ENCODE assay signal across 1 cellular context in genomic region chr19:39445258-39446071, GRCh38.
TF ChIP-seq lines count a peak whose summit lies in the region.

Gene SUPT5H (plus strand): TSS chr19:39445582. CDS start chr19:39445891, 309 bp downstream.

TF ChIP-seq in GM12878, 131 proteins besides CTCF, POLR2A, EP300 and RAD21 (continued from another document and continues in another):
- TF ChIP-seq ZBTB11 (CRISPR knock-in tag; IDR thresholded peaks at IDR 0.05) (no peak), TBL1XR1 (IDR thresholded peaks at IDR 0.05; ENCODE audit: low read depth, low read length) (no peak), ZBTB33 (IDR thresholded peaks at IDR 0.05) (no peak), NR2F1 (conservative IDR thresholded peaks at IDR 0.05) (peak; percentile 61; the same call in 1 of the 2 replicates), ATF2 (IDR thresholded peaks at IDR 0.05; ENCODE audit: low read length) (no peak; the same call in 1 of the 2 replicates), YY1 (IDR thresholded peaks at IDR 0.05; ENCODE audit: low read depth, low read length) (peak; percentile 99), PKNOX1 (IDR thresholded peaks at IDR 0.05) (peak; percentile 86), LARP7 (IDR thresholded peaks at IDR 0.05) (peak; percentile 81), MAX (IDR thresholded peaks at IDR 0.05; ENCODE audit: low read depth, low read length) (peak; percentile 84), BCL3 (IDR thresholded peaks at IDR 0.05; ENCODE audit: borderline replicate concordance, insufficient read depth, low read depth, low read length, poor library complexity, severe bottlenecking) (no peak), MTA2 (IDR thresholded peaks at IDR 0.05; ENCODE audit: low read depth) (peak; percentile 39; the same call in 1 of the 2 replicates), HDAC6 (IDR thresholded peaks at IDR 0.05; ENCODE audit: unreplicated experiment) (no peak), CUX1 (IDR thresholded peaks at IDR 0.05; ENCODE audit: insufficient replicate concordance, low read depth, low read length) (no peak), ZNF274 (IDR thresholded peaks at IDR 0.05; ENCODE audit: insufficient read depth, insufficient read length) (no peak), ZNF687 (IDR thresholded peaks at IDR 0.05) (peak; percentile 73), ZNF217 (IDR thresholded peaks at IDR 0.05) (no peak), PML (IDR thresholded peaks at IDR 0.05; ENCODE audit: low read length) (peak; percentile 82), NBN (IDR thresholded peaks at IDR 0.05) (peak; percentile 89), NR2C1 (IDR thresholded peaks at IDR 0.05) (peak; percentile 95), CBFB (IDR thresholded peaks at IDR 0.05; ENCODE audit: low read depth) (peak; percentile 98), MXI1 (IDR thresholded peaks at IDR 0.05; ENCODE audit: low read depth, low read length) (peak; percentile 95), MLLT1 (IDR thresholded peaks at IDR 0.05) (peak; percentile 80; the same call in 1 of the 2 replicates), SKIL (IDR thresholded peaks at IDR 0.05; ENCODE audit: low read depth, poor library complexity, severe bottlenecking) (peak; percentile 15), HCFC1 (IDR thresholded peaks at IDR 0.05; ENCODE audit: low read length) (peak; percentile 89), STAT1 (conservative IDR thresholded peaks at IDR 0.05) (0 out of 2 replicates have a peak, but pooled peaks have one; percentile 53), SIX5 (IDR thresholded peaks at IDR 0.05; ENCODE audit: low read depth, low read length, severe bottlenecking) (peak; percentile 75), BCL11A (IDR thresholded peaks at IDR 0.05; ENCODE audit: low read depth, low read length) (no peak), SREBF1 (IDR thresholded peaks at IDR 0.05; ENCODE audit: low read length) (no peak; the same call in 1 of the 2 replicates)
